9 cellular contexts compared by ENCODE assay signal in genomic region chr1:212030936-212031528, GRCh38. TPM values are rescaled to one million over a fixed set of nuclear protein-coding genes. Genes with fewer than 3 reads are reported as not detected.
DNase-seq lines count a peak whose midpoint lies in the region; TF ChIP-seq lines count a peak whose summit lies in the region.
"Had no signal": no experiment of that assay in that cellular context is flagged by ENCODE, and none has a peak within 500 bp of the region (broad histone marks: within the 10 kb centered on the region; RNA-seq: fewer than 3 reads in every experiment).

No MANE protein-coding gene starts in this region.

- peak; percentile 21 for DNase-seq in NCI-H446 treated with DMSO at 0.1 percent for 48 hours (lab: John Stamatoyannopoulos, UW)
- no peak for DNase-seq in NCI-H446 (lab: John Stamatoyannopoulos, UW)
- DNase-seq in NCI-H226, result peak; percentile 73
- DNase-seq in cardiac fibroblast (ENCODE audit: low read depth in 2 of 2), result peak; percentile 74 to 93
- DNase-seq in putamen (ENCODE audit: low spot score), result peak; percentile 36
- DNase-seq in HT-29 (ENCODE audit: low spot score), result no peak
- no peak for DNase-seq in posterior vena cava (ENCODE audit: low spot score)
- no peak for DNase-seq in ecto neural progenitor cell (ENCODE audit: low spot score)
- DNase-seq: left colon had no signal

- intact Hi-C loops in posterior vena cava (cut with DNase I), result no loop called here

- no peak for TF ChIP-seq CTCF in cardiac fibroblast (IDR thresholded peaks at IDR 0.05; ENCODE audit: low read depth, low read length)

- H3K4me3 ChIP-seq in cardiac fibroblast (replicated peaks in 1 of 2; ENCODE audit: low read depth in 2 of 2, low read length in 2 of 2), result no peak overlapping the region

RNA-seq across cellular contexts. Expression of gene INTS7, which starts 4.3 kb away (rescaled TPM):
- 16.1 and 16.4 TPM in 2 replicates for total RNA-seq in HT-29 (2014; rRNA removed; shearing (Covaris generic))
- 1 to 10 TPM; 8.9 to 9.6 TPM for total RNA-seq in posterior vena cava

RNA-seq across cellular contexts. Expression of gene DTL, which starts 4.5 kb away (rescaled TPM):
- total RNA-seq in HT-29 (2014; rRNA removed; shearing (Covaris generic)), result 19.0 and 24.8 TPM in 2 replicates
- total RNA-seq in posterior vena cava, result 1 to 10 TPM in 1 of 2 donors, under 1 TPM in 1; 0.74 to 1.2 TPM

Comparison
In these comparisons a context has a peak if more than half of its experiments do, and no peak if none do; other contexts are left out.
1. DNase-seq: peak in NCI-H446 treated with DMSO at 0.1 percent for 48 hours (single experiment), NCI-H226 (single experiment), cardiac fibroblast (2 of 2) and putamen (single experiment); none in NCI-H446 (0 of 2), HT-29 (single experiment), posterior vena cava (single experiment) and ecto neural progenitor cell (single experiment).